In genomic region chr2:182767578-182767977, GRCh38 we compare ENCODE assay signal across 8 cellular contexts. TPM values are rescaled to one million over a fixed set of nuclear protein-coding genes. Genes with fewer than 3 reads are reported as not detected.
DNase-seq lines count a peak whose midpoint lies in the region; ATAC-seq and TF ChIP-seq lines count a peak whose summit lies in the region.

No MANE protein-coding gene starts in this region.

- in situ Hi-C loops in G401 (cut with HindIII; ENCODE audit: low sequenced_read_pairs): no loop called here
- in situ Hi-C loops in astrocyte of the spinal cord (cut with HindIII; ENCODE audit: low sequenced_read_pairs): no loop called here

- peak; percentile 39 for DNase-seq in G401 (ENCODE audit: low spot score)
- peak; percentile 37 for DNase-seq in astrocyte of the spinal cord (ENCODE audit: low read depth, low spot score)
- no peak for DNase-seq in mucosa of descending colon
- DNase-seq in SHP77 treated with DMSO at 0.1 percent for 48 hours (lab: John Stamatoyannopoulos, UW): no peak
- DNase-seq in NCI-H187 (lab: John Stamatoyannopoulos, UW): no peak
- no peak for DNase-seq in activated T-cell treated with anti-CD3 and anti-CD28 coated beads, Interleukin-2, amount 50 U/mL, for 48 hours

- no peaks in the 10 kb centered on the region for H3K36me3 ChIP-seq in mucosa of descending colon (ENCODE audit: low read depth)

- intact Hi-C loops in mucosa of descending colon (cut with DNase I, micrococcal nuclease): loop anchor here (10.0 kb wide), 2 partner anchors 207 to 217 kb away; no protein-coding TSS in a partner anchor

- TF ChIP-seq CTCF in astrocyte of the spinal cord (IDR thresholded peaks at IDR 0.05; ENCODE audit: low read depth, low read length) (peak; percentile 53), mucosa of descending colon (IDR thresholded peaks at IDR 0.05) (no peak)

- no peaks in the 10 kb centered on the region for H3K9me3 ChIP-seq in mucosa of descending colon

- H3K4me3 ChIP-seq in astrocyte of the spinal cord (ENCODE audit: low read depth, low read length) (no peak overlapping the region), mucosa of descending colon (no peak overlapping the region)

- ATAC-seq in HG03354 (IDR thresholded peaks at IDR 0.05; ENCODE audit: poor library complexity, severe bottlenecking, unreplicated experiment): peak; percentile 62
- ATAC-seq in mucosa of descending colon: peak; percentile 50
- no peak for ATAC-seq in HG03457 (IDR thresholded peaks at IDR 0.05; ENCODE audit: unreplicated experiment)

- H3K4me1 ChIP-seq in mucosa of descending colon (ENCODE audit: low read depth): no peaks in the 10 kb centered on the region

RNA-seq across cellular contexts. Expression of gene DNAJC10, which starts 51.5 kb away (rescaled TPM):
- 107 and 150 TPM in 2 replicates for total RNA-seq in G401 (2014; rRNA removed; shearing (Covaris generic))
- total RNA-seq in mucosa of descending colon: 10 to 100 TPM; 49.9 to 69.2 (median 68.4) TPM

Comparison
In these comparisons a context has a peak if more than half of its experiments do, and no peak if none do; other contexts are left out.
1. DNase-seq: peak in G401 (single experiment) and astrocyte of the spinal cord (single experiment); none in mucosa of descending colon (0 of 3), SHP77 treated with DMSO at 0.1 percent for 48 hours (single experiment), NCI-H187 (0 of 2) and activated T-cell treated with anti-CD3 and anti-CD28 coated beads, Interleukin-2, amount 50 U/mL, for 48 hours (0 of 2).